Comparison of ENCODE assay signal across 35 cellular contexts in the genomic region with DNA sequence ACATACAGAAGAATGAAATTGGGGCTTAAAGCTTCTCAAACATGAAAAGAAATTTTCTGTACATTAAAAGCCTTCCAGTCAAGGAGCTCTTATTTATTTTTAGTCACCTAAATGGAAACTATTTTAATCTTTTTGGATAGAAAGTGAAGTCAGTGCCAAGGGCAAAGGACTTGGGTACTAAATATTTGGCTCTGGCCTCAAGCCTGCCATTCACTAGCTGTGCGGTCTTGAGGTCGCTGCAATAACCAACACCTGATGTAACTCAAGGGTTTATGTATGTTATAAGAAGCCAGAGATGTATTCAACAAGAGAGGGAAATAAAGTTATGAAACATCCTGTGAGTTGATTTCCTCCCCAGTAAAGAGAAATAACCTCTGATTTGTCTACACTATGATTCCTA.
"Had no signal": no experiment of that assay in that cellular context is flagged by ENCODE, and none has a peak within 500 bp of the region (broad histone marks: within the 10 kb centered on the region; RNA-seq: fewer than 3 reads in every experiment).

No MANE protein-coding gene starts in this region.

- DNase-seq: Karpas-422, Kasumi-1, KBM-7, KG1, MG63, MM.1S, MV-4-11, NCI-H1048, NCI-H1092, NCI-H1105, NCI-H1105 treated with DMSO at 0.1 percent for 48 hours, NCI-H1417, NCI-H1417 treated with DMSO at 0.1 percent for 48 hours, NCI-H1436, NCI-H1436 treated with DMSO at 0.1 percent for 48 hours, NCI-H146, NCI-H1694, NCI-H1694 treated with DMSO at 0.1 percent for 48 hours, NCI-H187, NCI-H187 treated with DMSO at 0.1 percent for 48 hours, NCI-H1930, NCI-H2029, NCI-H2029 treated with DMSO at 0.1 percent for 48 hours, NCI-H2081, NCI-H2081 treated with DMSO at 0.1 percent for 48 hours, NCI-H2107, NCI-H2171, NCI-H2171 treated with DMSO at 0.1 percent for 48 hours, NCI-H2227 treated with DMSO at 0.1 percent for 48 hours, NCI-H226, NCI-H345, NCI-H446, NCI-H446 treated with DMSO at 0.1 percent for 48 hours, NCI-H510A had no signal

- H3K4me3 ChIP-seq: MG63 had no signal

- H3K9me3 ChIP-seq: MG63 had no signal

- H3K27ac ChIP-seq: KMS-11 had no signal

- H3K27me3 ChIP-seq: MG63 had no signal

- H3K36me3 ChIP-seq: MG63 had no signal
